In the genomic region with DNA sequence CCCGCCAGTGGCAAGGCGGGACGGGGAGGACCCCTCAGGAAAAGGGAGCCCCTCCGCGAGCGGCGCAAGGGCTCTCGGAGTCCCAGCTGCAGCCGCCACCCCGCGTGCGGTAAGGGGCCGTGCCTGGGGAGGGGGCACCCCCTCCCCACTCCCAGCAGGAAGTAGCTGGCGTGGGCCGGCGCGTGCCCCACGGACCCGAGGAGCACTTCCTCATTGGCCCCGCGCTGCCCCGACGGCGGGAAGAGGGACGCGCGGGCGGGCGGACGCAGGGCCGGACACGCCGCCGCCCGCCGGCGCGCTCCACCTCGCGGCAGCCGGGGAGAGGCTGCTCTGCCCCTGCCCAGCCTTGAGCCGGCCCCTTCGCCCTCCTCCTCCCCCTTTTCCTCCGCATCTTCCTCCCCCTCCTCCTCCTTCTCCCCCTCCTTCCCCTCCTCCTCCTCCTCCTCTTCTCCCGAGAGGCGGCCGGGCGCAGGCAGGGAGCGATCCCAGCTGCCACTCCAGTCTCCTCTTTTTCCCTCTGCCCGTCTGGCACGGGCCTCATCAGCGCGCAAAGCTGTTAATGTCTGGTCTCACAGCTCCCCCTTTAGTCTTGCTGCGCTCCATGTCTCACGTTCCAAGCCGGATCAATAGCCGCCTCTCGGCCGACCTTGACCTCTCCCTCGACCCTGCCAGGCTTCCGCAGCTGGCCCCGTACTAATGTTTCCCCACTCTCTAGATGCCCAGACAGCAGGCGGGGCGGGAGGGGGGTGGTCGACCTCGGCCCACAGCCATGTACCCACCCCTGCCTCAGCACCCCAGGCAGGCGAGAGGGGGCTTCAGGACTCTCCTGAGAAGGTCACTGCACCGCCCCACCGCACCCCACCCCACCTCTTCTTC, we compare ENCODE assay signal across 8 cellular contexts. TPM values are rescaled to one million over a fixed set of nuclear protein-coding genes. Genes with fewer than 3 reads are reported as not detected.
A peak's percentile ranks its signal among the peaks of the same experiment; 100 is the strongest.
DNase-seq lines count a peak whose midpoint lies in the region; ATAC-seq and TF ChIP-seq lines count a peak whose summit lies in the region.

No MANE protein-coding gene starts in this region.

- TF ChIP-seq CTCF in left lung (IDR thresholded peaks at IDR 0.05) = no peak

- peak overlapping the region; percentile 61 for H3K4me3 Mint-ChIP-seq in dendritic cell treated with granulocyte-macrophage colony-stimulating factor and Interleukin-4, amounts not matched to agents 40 ng/mL and 50 ng/mL, for 4 days
- H3K4me3 Mint-ChIP-seq in stimulated activated naive B cell treated with anti-CD40 and anti-IgM and Interleukin-4, amounts not matched to agents 10 μg/mL and 1 μg/mL and 100 μg/mL, for 72 hours = peak overlapping the region; percentile 72 to 86

- no peak overlapping the region for H3K27ac ChIP-seq in left lung

- H3K36me3 ChIP-seq in left lung = no peaks in the 10 kb centered on the region

- intact Hi-C loops in dendritic cell treated with granulocyte-macrophage colony-stimulating factor and Interleukin-4, amounts not matched to agents 40 ng/mL and 50 ng/mL, for 4 days (cut with micrococcal nuclease) = no loop called here
- intact Hi-C loops in left lung (cut with DNase I) = no loop called here

- DNase-seq in AG08396 (ENCODE audit: low spot score) (peak; percentile 82), NCI-H187 (lab: John Stamatoyannopoulos, UW) (peak; percentile 80 to 85), UCSD-AML1 (lab: John Stamatoyannopoulos, UW; ENCODE audit: unreplicated experiment) (peak; percentile 71), left lung (peak; percentile 77 to 84)
- no peak for DNase-seq in stimulated activated naive B cell treated with anti-CD40 and anti-IgM and Interleukin-4, amounts not matched to agents 10 μg/mL and 1 μg/mL and 100 μg/mL, for 72 hours

- H3K4me1 Mint-ChIP-seq in dendritic cell treated with granulocyte-macrophage colony-stimulating factor and Interleukin-4, amounts not matched to agents 40 ng/mL and 50 ng/mL, for 4 days (ENCODE audit: low read depth) = peaks cover 23% of the 10 kb centered on the region
- H3K4me1 Mint-ChIP-seq in stimulated activated naive B cell treated with anti-CD40 and anti-IgM and Interleukin-4, amounts not matched to agents 10 μg/mL and 1 μg/mL and 100 μg/mL, for 72 hours = peaks cover 17 to 35% of the 10 kb centered on the region in 2 donors

- H3K27me3 ChIP-seq in left lung = peaks cover 50 to 100% of the 10 kb centered on the region in 2 donors

- no peaks in the 10 kb centered on the region for H3K36me3 Mint-ChIP-seq in dendritic cell treated with granulocyte-macrophage colony-stimulating factor and Interleukin-4, amounts not matched to agents 40 ng/mL and 50 ng/mL, for 4 days (ENCODE audit: low read depth)
- peaks cover 5% of the 10 kb centered on the region in 2 donors for H3K36me3 Mint-ChIP-seq in stimulated activated naive B cell treated with anti-CD40 and anti-IgM and Interleukin-4, amounts not matched to agents 10 μg/mL and 1 μg/mL and 100 μg/mL, for 72 hours

- no peaks in the 10 kb centered on the region for H3K9me3 ChIP-seq in left lung

- H3K27me3 Mint-ChIP-seq in dendritic cell treated with granulocyte-macrophage colony-stimulating factor and Interleukin-4, amounts not matched to agents 40 ng/mL and 50 ng/mL, for 4 days = peaks cover 86% of the 10 kb centered on the region
- peaks cover 58 to 72% of the 10 kb centered on the region in 2 donors for H3K27me3 Mint-ChIP-seq in stimulated activated naive B cell treated with anti-CD40 and anti-IgM and Interleukin-4, amounts not matched to agents 10 μg/mL and 1 μg/mL and 100 μg/mL, for 72 hours

- ATAC-seq in GM19351 (IDR thresholded peaks at IDR 0.05; ENCODE audit: unreplicated experiment) = peak; percentile 33
- peak; percentile 82 for ATAC-seq in left lung
- ATAC-seq in stimulated activated naive B cell treated with anti-CD40 and anti-IgM and Interleukin-4, amounts not matched to agents 10 μg/mL and 1 μg/mL and 100 μg/mL, for 72 hours (replicated peaks) = peak; percentile 20 to 25
- no peak for ATAC-seq in GM18519 (IDR thresholded peaks at IDR 0.05; ENCODE audit: low FRiP score, unreplicated experiment)

- H3K4me1 ChIP-seq in left lung = peaks cover 7 to 42% of the 10 kb centered on the region in 2 donors

- peak overlapping the region; percentile 19 to 34 for H3K4me3 ChIP-seq in left lung

- no peaks in the 10 kb centered on the region for H3K9me3 Mint-ChIP-seq in dendritic cell treated with granulocyte-macrophage colony-stimulating factor and Interleukin-4, amounts not matched to agents 40 ng/mL and 50 ng/mL, for 4 days
- no peaks in the 10 kb centered on the region for H3K9me3 Mint-ChIP-seq in stimulated activated naive B cell treated with anti-CD40 and anti-IgM and Interleukin-4, amounts not matched to agents 10 μg/mL and 1 μg/mL and 100 μg/mL, for 72 hours

- no peak overlapping the region for H3K27ac Mint-ChIP-seq in dendritic cell treated with granulocyte-macrophage colony-stimulating factor and Interleukin-4, amounts not matched to agents 40 ng/mL and 50 ng/mL, for 4 days
- H3K27ac Mint-ChIP-seq in stimulated activated naive B cell treated with anti-CD40 and anti-IgM and Interleukin-4, amounts not matched to agents 10 μg/mL and 1 μg/mL and 100 μg/mL, for 72 hours = peak overlapping the region; percentile 83

RNA-seq across cellular contexts. Expression of a gene that starts 2.6 kb away (rescaled TPM):
- total RNA-seq in left lung = 1 to 10 TPM; 1.4 to 2.4 TPM
